Comparison of ENCODE assay signal across 1 cellular context in the genomic region with DNA sequence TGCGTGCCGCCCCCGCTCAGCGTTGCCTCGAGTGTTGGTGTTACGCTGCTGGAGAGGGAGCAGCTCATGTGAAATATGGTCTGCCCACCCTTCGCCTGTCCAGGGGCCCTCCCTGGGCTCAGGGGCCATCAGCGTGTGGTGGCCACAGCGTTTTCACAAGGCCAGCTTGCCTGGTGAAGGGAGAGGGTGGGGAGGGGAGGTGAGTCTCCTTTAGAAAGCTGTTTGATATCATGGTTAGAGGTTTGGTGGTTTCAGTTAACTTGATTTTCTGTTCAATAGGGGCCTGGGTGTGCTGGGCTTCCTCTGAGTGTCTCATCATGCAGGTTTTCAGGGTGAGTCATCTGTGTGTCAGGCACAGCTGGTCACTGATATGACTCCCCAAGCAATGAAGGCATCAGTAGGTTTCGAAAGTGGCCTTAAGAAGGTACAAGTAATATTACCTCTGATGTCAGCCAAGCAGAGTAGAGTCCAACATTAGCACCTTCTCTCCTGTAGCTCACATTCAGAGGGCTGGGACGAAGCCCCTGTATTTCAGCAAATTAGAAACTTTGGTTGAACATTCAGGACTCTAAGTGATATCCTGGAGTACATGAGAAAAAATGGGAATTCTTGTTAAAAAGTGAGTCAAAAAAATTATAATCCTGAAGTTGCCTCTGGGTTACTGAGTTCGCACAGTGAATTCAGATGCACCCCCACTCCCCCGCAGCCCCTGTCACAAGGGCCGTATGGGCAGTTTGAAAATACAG.
TF ChIP-seq lines count a peak whose summit lies in the region.

No MANE protein-coding gene starts in this region.

TF ChIP-seq in SK-N-SH, 30 proteins besides CTCF, POLR2A, EP300 and RAD21 (continued from another document):
- TF ChIP-seq RXRA (IDR thresholded peaks at IDR 0.05; ENCODE audit: borderline replicate concordance, low read depth) (no peak), MXI1 (IDR thresholded peaks at IDR 0.05; ENCODE audit: low read depth, low read length) (no peak), CHD2 (IDR thresholded peaks at IDR 0.05; ENCODE audit: low read length, partially characterized antibody) (no peak), GATA2 (CRISPR knock-in tag; IDR thresholded peaks at IDR 0.05) (no peak), TAF1 (IDR thresholded peaks at IDR 0.05; ENCODE audit: borderline replicate concordance, low read depth, low read length) (no peak), FOXM1 (IDR thresholded peaks at IDR 0.05; ENCODE audit: low read depth) (no peak)
- TF ChIP-seq, protein P1, sequence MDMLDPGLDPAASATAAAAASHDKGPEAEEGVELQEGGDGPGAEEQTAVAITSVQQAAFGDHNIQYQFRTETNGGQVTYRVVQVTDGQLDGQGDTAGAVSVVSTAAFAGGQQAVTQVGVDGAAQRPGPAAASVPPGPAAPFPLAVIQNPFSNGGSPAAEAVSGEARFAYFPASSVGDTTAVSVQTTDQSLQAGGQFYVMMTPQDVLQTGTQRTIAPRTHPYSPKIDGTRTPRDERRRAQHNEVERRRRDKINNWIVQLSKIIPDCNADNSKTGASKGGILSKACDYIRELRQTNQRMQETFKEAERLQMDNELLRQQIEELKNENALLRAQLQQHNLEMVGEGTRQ (IDR thresholded peaks at IDR 0.05; ENCODE audit: borderline replicate concordance, low read depth, low read length): no peak
